1 cellular context compared by ENCODE assay signal in the genomic region with DNA sequence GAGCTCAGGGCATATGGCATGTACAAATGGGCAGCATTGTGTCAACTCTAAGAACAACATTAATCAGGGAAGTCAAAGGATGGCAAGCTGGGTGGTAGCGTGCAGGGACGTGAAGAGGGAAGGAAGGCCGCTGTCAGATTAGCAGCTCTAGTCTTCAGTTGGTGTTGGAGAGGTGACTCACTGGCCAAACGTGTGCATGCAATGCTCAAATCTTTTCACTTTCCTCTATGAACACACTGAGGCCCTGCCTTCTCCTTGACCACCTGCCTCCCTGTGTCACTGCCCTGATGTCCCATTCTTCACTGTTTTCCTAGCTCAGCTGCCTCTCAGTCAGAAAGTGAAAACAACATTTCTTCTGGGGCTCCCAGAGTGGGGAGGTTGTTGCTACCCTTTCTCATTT.
TF ChIP-seq lines count a peak whose summit lies in the region.

No MANE protein-coding gene starts in this region.

TF ChIP-seq in K562, 482 proteins besides CTCF, POLR2A, EP300 and RAD21:
- TF ChIP-seq FOSL1 (tag; conservative IDR thresholded peaks at IDR 0.05) (peak; percentile 54), RB1 (IDR thresholded peaks at IDR 0.05; ENCODE audit: low read depth) (no peak)
